Comparison of ENCODE assay signal across 17 cellular contexts in genomic region chr6:137893726-137894125, GRCh38. TPM values are rescaled to one million over a fixed set of nuclear protein-coding genes. Genes with fewer than 3 reads are reported as not detected.
DNase-seq lines count a peak whose midpoint lies in the region; ATAC-seq, FAIRE-seq and TF ChIP-seq lines count a peak whose summit lies in the region.
"Had no signal": no experiment of that assay in that cellular context is flagged by ENCODE, and none has a peak within 500 bp of the region (broad histone marks: within the 10 kb centered on the region; RNA-seq: fewer than 3 reads in every experiment).

No MANE protein-coding gene starts in this region.

- H3K4me1 ChIP-seq in ACC112 (ENCODE audit: control insufficient read depth, insufficient read depth, low read length, unreplicated experiment) = peaks cover 35% of the 10 kb centered on the region
- H3K4me1 ChIP-seq in adipocyte (ENCODE audit: control insufficient read depth, insufficient read depth, low read length) = peaks cover 48% of the 10 kb centered on the region
- H3K4me1 ChIP-seq: Caco-2 had no signal

- H3K79me2 ChIP-seq in ACC112 (ENCODE audit: control insufficient read depth, insufficient read depth, low read length, unreplicated experiment) = no peaks in the 10 kb centered on the region

- peak overlapping the region; percentile 73 for H3K27ac ChIP-seq in ACC112 (ENCODE audit: low read depth, low read length)

- H3K36me3 ChIP-seq in ACC112 (ENCODE audit: insufficient read depth, low read length) (no peaks in the 10 kb centered on the region), adipocyte (ENCODE audit: control insufficient read depth, insufficient read depth, low read length, severe bottlenecking) (no peaks in the 10 kb centered on the region)
- H3K36me3 ChIP-seq: MG63 had no signal

- ATAC-seq in GM18498 (IDR thresholded peaks at IDR 0.05; ENCODE audit: unreplicated experiment) (no peak), Right ventricle myocardium inferior (no peak), HG03520 (IDR thresholded peaks at IDR 0.05; ENCODE audit: unreplicated experiment) (no peak)

- H3K9me3 ChIP-seq in adipocyte (ENCODE audit: control insufficient read depth, low read length) = no peaks in the 10 kb centered on the region
- H3K9me3 ChIP-seq: Caco-2 had no signal

- H3K27me3 ChIP-seq in ACC112 (ENCODE audit: insufficient read depth, low read length) (no peaks in the 10 kb centered on the region), adipocyte (replicated peaks; ENCODE audit: control insufficient read depth, insufficient read depth, low read length) (no peaks in the 10 kb centered on the region)
- H3K27me3 ChIP-seq: MG63 had no signal

- H3K9ac ChIP-seq in adipocyte (ENCODE audit: low read length) = peak overlapping the region; percentile 62

- H3K4me3 ChIP-seq in ACC112 (ENCODE audit: low read depth, low read length) (no peak overlapping the region), adipocyte (ENCODE audit: low read length) (no peak overlapping the region), foreskin fibroblast (ENCODE audit: low read depth in 1 of 2, low read length in 2 of 2) (no peak overlapping the region)
- H3K4me3 ChIP-seq: MG63 had no signal

- no peak overlapping the region for H2AFZ ChIP-seq in ACC112 (ENCODE audit: low read length, unreplicated experiment)

- TF ChIP-seq CTCF in foreskin fibroblast (IDR thresholded peaks at IDR 0.05; ENCODE audit: low read depth, low read length) = no peak

- DNase-seq in HCEC 1CT = peak; percentile 66
- no peak for DNase-seq in adipocyte (ENCODE audit: low read depth)
- DNase-seq in foreskin fibroblast = peak; percentile 28 to 70
- DNase-seq in Right ventricle myocardium inferior (ENCODE audit: missing footprints) = no peak
- no peak for DNase-seq in frontal cortex (ENCODE audit: low spot score in 2 of 2)
- DNase-seq: Caco-2, GDM1, KG1, MG63, NCI-H1092 treated with DMSO at 0.1 percent for 48 hours, NCI-H1694 treated with DMSO at 0.1 percent for 48 hours, NCI-H446 treated with DMSO at 0.1 percent for 48 hours, NCI-H748 treated with DMSO at 0.1 percent for 48 hours had no signal

- no peak for FAIRE-seq in frontal cortex (lab: Jason Lieb, UNC)
- FAIRE-seq: RCC 7860 had no signal

- intact Hi-C loops in Right ventricle myocardium inferior (cut with DNase I) = no loop called here

RNA-seq across cellular contexts. Expression of gene TNFAIP3, which starts 26.7 kb away (rescaled TPM):
- 6.8 TPM for total RNA-seq in Right ventricle myocardium inferior
- 1.6 TPM for total RNA-seq in frontal cortex

Comparison
In these comparisons a context has a peak if more than half of its experiments do, and no peak if none do; other contexts are left out.
1. DNase-seq: peak in HCEC 1CT (single experiment) and foreskin fibroblast (2 of 2); none in adipocyte (single experiment), Right ventricle myocardium inferior (single experiment) and frontal cortex (0 of 2).